In genomic region chr11:33606762-33607161, GRCh38 we compare ENCODE assay signal across 14 cellular contexts.
DNase-seq lines count a peak whose midpoint lies in the region; ATAC-seq and TF ChIP-seq lines count a peak whose summit lies in the region.
"Had no signal": no experiment of that assay in that cellular context is flagged by ENCODE, and none has a peak within 500 bp of the region (broad histone marks: within the 10 kb centered on the region; RNA-seq: fewer than 3 reads in every experiment).

No MANE protein-coding gene starts in this region.

- DNase-seq in ELR (ENCODE audit: low read depth) (peak; percentile 25), RWPE2 (ENCODE audit: low spot score) (no peak), islet precursor cell (peak; percentile 60), heart right ventricle (no peak)
- no peak for DNase-seq in CD4-positive, alpha-beta T cell
- DNase-seq in stimulated activated naive CD4-positive, alpha-beta T cell (lab: John Stamatoyannopoulos, UW) = no peak
- DNase-seq: ACHN; BE2C; C1 segment of cervical spinal cord; Caco-2; CD4-positive, CD25-positive, alpha-beta regulatory T cell; HCEC 1CT had no signal

- H3K27me3 Mint-ChIP-seq in CD4-positive, alpha-beta T cell = peaks cover 29% of the 10 kb centered on the region
- H3K27me3 Mint-ChIP-seq: CD4-positive, CD25-positive, alpha-beta regulatory T cell had no signal

- no peaks in the 10 kb centered on the region for H3K4me1 Mint-ChIP-seq in CD4-positive, alpha-beta T cell (ENCODE audit: low read depth)
- H3K4me1 Mint-ChIP-seq: CD4-positive, CD25-positive, alpha-beta regulatory T cell; GM23338 had no signal

- no peak overlapping the region for H3K27ac Mint-ChIP-seq in CD4-positive, alpha-beta T cell
- H3K27ac Mint-ChIP-seq: CD4-positive, CD25-positive, alpha-beta regulatory T cell; GM23338 had no signal

- CTCF ChIA-PET in CD4-positive, alpha-beta T cell (lab: Charles Lee) = no interaction called here

- H3K36me3 ChIP-seq in RWPE2 (ENCODE audit: low read depth) (no peaks in the 10 kb centered on the region), heart right ventricle (no peaks in the 10 kb centered on the region)
- H3K36me3 ChIP-seq: BE2C had no signal

- ATAC-seq in RWPE2 (ENCODE audit: low read depth) (peak; percentile 66; the same call in 2 of the 3 replicates), heart right ventricle (no peak)
- no peak for ATAC-seq in CD4-positive, alpha-beta T cell (ENCODE audit: poor library complexity)
- ATAC-seq: GM23338 had no signal

- no peak overlapping the region for H3K27ac ChIP-seq in RWPE2 (ENCODE audit: poor library complexity, severe bottlenecking)
- no peak overlapping the region for H3K27ac ChIP-seq in heart right ventricle
- H3K27ac ChIP-seq in CD4-positive, alpha-beta T cell (ENCODE audit: low read depth, low read length) = no peak overlapping the region
- H3K27ac ChIP-seq: KMS-11 had no signal

- POLR2A ChIA-PET in CD4-positive, alpha-beta T cell (lab: Charles Lee) = no interaction called here

- H3K4me1 ChIP-seq in RWPE2 (ENCODE audit: insufficient read depth, poor library complexity, severe bottlenecking) (peaks cover 9% of the 10 kb centered on the region), heart right ventricle (no peaks in the 10 kb centered on the region)
- H3K4me1 ChIP-seq: BE2C, Caco-2 had no signal

- TF ChIP-seq CTCF in RWPE2 (IDR thresholded peaks at IDR 0.05; ENCODE audit: poor library complexity, severe bottlenecking) (no peak), heart right ventricle (IDR thresholded peaks at IDR 0.05) (no peak)
- TF ChIP-seq CTCF in CD4-positive, alpha-beta T cell (IDR thresholded peaks at IDR 0.05) = no peak

- no peaks in the 10 kb centered on the region for H3K27me3 ChIP-seq in RWPE2 (ENCODE audit: insufficient read depth, poor library complexity, severe bottlenecking)
- H3K27me3 ChIP-seq in heart right ventricle = peaks cover 0 to 9% (median 0%) of the 10 kb centered on the region in 7 donors
- H3K27me3 ChIP-seq in CD4-positive, alpha-beta T cell (ENCODE audit: control insufficient read depth, insufficient read depth, low read length) = peaks cover 7% of the 10 kb centered on the region
- H3K27me3 ChIP-seq: BE2C had no signal

- H3K9me3 ChIP-seq in RWPE2 (ENCODE audit: severe bottlenecking) = no peaks in the 10 kb centered on the region
- no peaks in the 10 kb centered on the region for H3K9me3 ChIP-seq in heart right ventricle
- no peaks in the 10 kb centered on the region for H3K9me3 ChIP-seq in CD4-positive, alpha-beta T cell (ENCODE audit: control insufficient read depth, low read length)
- H3K9me3 ChIP-seq: BE2C, Caco-2 had no signal

- no peaks in the 10 kb centered on the region for H3K36me3 Mint-ChIP-seq in CD4-positive, alpha-beta T cell (ENCODE audit: low read depth)
- H3K36me3 Mint-ChIP-seq: CD4-positive, CD25-positive, alpha-beta regulatory T cell had no signal

- WGBS in heart right ventricle, 2 donors = 91% methylated on average over 10 of the region's 10 CpGs

- no peaks in the 10 kb centered on the region for H3K9me3 Mint-ChIP-seq in CD4-positive, alpha-beta T cell
- H3K9me3 Mint-ChIP-seq: CD4-positive, CD25-positive, alpha-beta regulatory T cell; GM23338 had no signal

- intact Hi-C loops in heart right ventricle (cut with DNase I) = no loop called here
- intact Hi-C loops in CD4-positive, alpha-beta T cell (cut with DNase I, micrococcal nuclease) = no loop called here

- no peak overlapping the region for H3K4me3 Mint-ChIP-seq in CD4-positive, alpha-beta T cell
- H3K4me3 Mint-ChIP-seq: CD4-positive, CD25-positive, alpha-beta regulatory T cell; GM23338 had no signal

- H3K4me3 ChIP-seq in RWPE2 (ENCODE audit: severe bottlenecking) (no peak overlapping the region), heart right ventricle (no peak overlapping the region)
- H3K4me3 ChIP-seq: GM23338 had no signal

Comparison
In these comparisons a context has a peak if more than half of its experiments do, and no peak if none do; other contexts are left out.
1. DNase-seq: peak in ELR (single experiment) and islet precursor cell (single experiment); none in RWPE2 (single experiment), heart right ventricle (0 of 2), CD4-positive, alpha-beta T cell (0 of 10) and stimulated activated naive CD4-positive, alpha-beta T cell (0 of 6).